ENCODE assay signal across 21 cellular contexts in the genomic region with DNA sequence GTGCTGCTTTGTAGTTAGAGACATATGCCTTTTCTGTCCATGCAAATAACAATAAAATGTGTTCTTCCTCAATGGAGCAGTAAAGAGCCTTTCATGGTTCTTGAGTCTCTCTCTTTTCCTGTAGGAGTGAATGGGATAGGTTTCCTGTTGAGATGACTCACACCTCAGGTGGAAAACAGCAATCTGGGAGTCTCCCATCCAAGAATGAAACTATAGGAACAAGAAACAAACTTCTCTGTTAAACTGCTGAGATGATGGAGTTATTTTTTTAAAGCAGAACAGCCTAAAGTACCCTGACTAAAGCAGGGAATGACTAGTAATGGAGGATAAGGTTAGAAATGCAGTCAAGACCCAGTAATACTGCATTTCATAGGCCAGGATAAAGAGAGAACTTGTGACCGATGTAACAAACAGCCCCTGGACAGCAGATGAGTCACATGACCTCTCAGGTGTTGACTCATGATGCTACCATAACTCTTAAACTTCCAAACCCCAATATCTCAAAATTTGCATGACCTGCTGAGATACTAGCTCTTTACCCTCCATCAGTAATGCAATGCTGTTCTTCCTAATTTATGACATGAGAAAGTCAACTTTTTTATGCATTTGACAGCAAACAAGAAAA.
"Had no signal": no experiment of that assay in that cellular context is flagged by ENCODE, and none has a peak within 500 bp of the region (broad histone marks: within the 10 kb centered on the region; RNA-seq: fewer than 3 reads in every experiment).

No MANE protein-coding gene starts in this region.

- H3K4me3 ChIP-seq: body of pancreas, dorsolateral prefrontal cortex, pancreas, right lobe of liver had no signal

- H3K36me3 ChIP-seq: pancreas, right lobe of liver had no signal

- H3K9me3 ChIP-seq: body of pancreas, pancreas, right lobe of liver had no signal

- H3K4me1 ChIP-seq: body of pancreas, pancreas, right lobe of liver had no signal

- H3K27ac ChIP-seq: body of pancreas, dorsolateral prefrontal cortex, pancreas, right lobe of liver had no signal

- DNase-seq: activated B cell treated with CpG ODN at 0.5 μM for 24 hours; activated CD4-positive, alpha-beta T cell treated with anti-CD3 and anti-CD28 coated beads for 48 hours; activated CD8-positive, alpha-beta T cell treated with anti-CD3 and anti-CD28 coated beads for 36 hours; activated naive CD4-positive, alpha-beta T cell treated with anti-CD3 and anti-CD28 coated beads for 36 hours; activated T-cell treated with anti-CD3 and anti-CD28 coated beads, Interleukin-2, amount 50 U/mL, for 24 hours; body of pancreas; central memory CD4-positive, alpha-beta T cell; dorsolateral prefrontal cortex; erythroblast; hypothalamus; islet precursor cell; left ventricle myocardium superior; naive thymus-derived CD4-positive, alpha-beta T cell; pancreas; right lobe of liver; small intestine; stimulated activated CD4-positive, alpha-beta T cell treated with anti-CD3 and anti-CD28 coated beads, Interleukin-15, amount 100 ng/mL, for 24 hours; stimulated activated CD4-positive, alpha-beta T cell treated with anti-CD3 and anti-CD28 coated beads, Interleukin-2, amount 100 ng/mL, for 48 hours; stimulated activated naive CD8-positive, alpha-beta T cell treated with anti-CD3 and anti-CD28 coated beads, Interleukin-15, amount 100 ng/mL, for 72 hours; T-cell; T-helper 9 cell had no signal

- ATAC-seq: activated CD8-positive, alpha-beta T cell treated with anti-CD3 and anti-CD28 coated beads for 36 hours; body of pancreas; left ventricle myocardium superior; naive thymus-derived CD4-positive, alpha-beta T cell; pancreas; right lobe of liver; stimulated activated naive CD8-positive, alpha-beta T cell treated with anti-CD3 and anti-CD28 coated beads, Interleukin-15, amount 100 ng/mL, for 72 hours; T-cell had no signal
